In the genomic region with DNA sequence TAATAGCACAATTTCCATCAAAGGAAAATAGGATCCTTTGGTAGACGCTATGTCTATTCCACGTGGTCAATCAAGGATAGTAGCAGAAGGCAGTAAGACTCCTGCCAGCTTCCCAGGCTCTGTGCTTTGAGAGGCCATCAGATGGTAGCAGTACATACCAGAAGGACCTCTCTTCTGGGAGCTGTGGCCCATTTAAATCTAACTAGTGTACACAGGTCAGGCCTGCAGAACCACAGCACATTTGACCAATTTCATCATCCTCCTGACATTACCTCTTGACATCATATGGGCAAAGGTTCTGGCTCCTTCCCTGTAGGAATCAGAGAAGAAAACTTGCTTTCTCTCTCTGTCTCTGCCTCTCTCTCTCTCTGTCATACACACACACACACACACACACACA, we compare ENCODE assay signal across 1 cellular context.
TF ChIP-seq lines count a peak whose summit lies in the region.

No MANE protein-coding gene starts in this region.

TF ChIP-seq in liver, 16 proteins besides CTCF, POLR2A, EP300 and RAD21 (continued from another document):
- TF ChIP-seq, protein P1, sequence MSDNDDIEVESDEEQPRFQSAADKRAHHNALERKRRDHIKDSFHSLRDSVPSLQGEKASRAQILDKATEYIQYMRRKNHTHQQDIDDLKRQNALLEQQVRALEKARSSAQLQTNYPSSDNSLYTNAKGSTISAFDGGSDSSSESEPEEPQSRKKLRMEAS (IDR thresholded peaks at IDR 0.05), result peak; percentile 58
- TF ChIP-seq HNF4A (conservative IDR thresholded peaks at IDR 0.05) (peak; percentile 71 to 77), HNF4G (IDR thresholded peaks at IDR 0.05) (peak; percentile 26), FOXA1 (IDR thresholded peaks at IDR 0.05) (peak; percentile 22), JUND (IDR thresholded peaks at IDR 0.05) (peak; percentile 38 to 73), FOXA2 (IDR thresholded peaks at IDR 0.05) (peak; percentile 91), RXRA (IDR thresholded peaks at IDR 0.05) (peak; percentile 62 to 78), YY1 (IDR thresholded peaks at IDR 0.05) (peak; percentile 49)
- TF ChIP-seq, protein P2, sequence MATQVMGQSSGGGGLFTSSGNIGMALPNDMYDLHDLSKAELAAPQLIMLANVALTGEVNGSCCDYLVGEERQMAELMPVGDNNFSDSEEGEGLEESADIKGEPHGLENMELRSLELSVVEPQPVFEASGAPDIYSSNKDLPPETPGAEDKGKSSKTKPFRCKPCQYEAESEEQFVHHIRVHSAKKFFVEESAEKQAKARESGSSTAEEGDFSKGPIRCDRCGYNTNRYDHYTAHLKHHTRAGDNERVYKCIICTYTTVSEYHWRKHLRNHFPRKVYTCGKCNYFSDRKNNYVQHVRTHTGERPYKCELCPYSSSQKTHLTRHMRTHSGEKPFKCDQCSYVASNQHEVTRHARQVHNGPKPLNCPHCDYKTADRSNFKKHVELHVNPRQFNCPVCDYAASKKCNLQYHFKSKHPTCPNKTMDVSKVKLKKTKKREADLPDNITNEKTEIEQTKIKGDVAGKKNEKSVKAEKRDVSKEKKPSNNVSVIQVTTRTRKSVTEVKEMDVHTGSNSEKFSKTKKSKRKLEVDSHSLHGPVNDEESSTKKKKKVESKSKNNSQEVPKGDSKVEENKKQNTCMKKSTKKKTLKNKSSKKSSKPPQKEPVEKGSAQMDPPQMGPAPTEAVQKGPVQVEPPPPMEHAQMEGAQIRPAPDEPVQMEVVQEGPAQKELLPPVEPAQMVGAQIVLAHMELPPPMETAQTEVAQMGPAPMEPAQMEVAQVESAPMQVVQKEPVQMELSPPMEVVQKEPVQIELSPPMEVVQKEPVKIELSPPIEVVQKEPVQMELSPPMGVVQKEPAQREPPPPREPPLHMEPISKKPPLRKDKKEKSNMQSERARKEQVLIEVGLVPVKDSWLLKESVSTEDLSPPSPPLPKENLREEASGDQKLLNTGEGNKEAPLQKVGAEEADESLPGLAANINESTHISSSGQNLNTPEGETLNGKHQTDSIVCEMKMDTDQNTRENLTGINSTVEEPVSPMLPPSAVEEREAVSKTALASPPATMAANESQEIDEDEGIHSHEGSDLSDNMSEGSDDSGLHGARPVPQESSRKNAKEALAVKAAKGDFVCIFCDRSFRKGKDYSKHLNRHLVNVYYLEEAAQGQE (IDR thresholded peaks at IDR 0.05), result no peak
